26 cellular contexts compared by ENCODE assay signal in the genomic region with DNA sequence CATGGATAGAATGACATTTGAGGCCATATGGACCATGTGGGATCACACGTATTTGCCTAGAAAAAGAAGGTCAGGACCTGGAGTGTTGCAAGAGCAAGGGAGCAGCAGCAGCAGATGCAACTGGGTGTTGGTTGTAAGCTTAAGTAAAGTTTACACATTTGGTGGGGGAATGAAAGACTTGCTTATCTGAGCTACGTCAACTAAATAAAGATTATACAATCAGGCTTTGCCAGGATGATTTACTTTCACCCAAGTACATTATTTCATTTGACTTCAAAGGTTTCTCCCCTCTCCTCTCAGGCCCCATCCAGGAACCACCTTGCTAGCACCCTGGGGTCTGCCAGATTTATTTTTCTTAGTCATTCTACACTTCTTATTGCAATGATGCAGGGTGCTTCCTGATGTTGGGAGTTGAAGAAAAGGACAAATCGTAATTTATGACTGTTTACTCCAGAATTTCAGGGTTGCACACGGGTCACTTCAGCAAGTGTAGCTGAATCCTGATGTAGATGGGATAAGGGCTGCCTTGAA.
DNase-seq lines count a peak whose midpoint lies in the region; FAIRE-seq and TF ChIP-seq lines count a peak whose summit lies in the region.
"Had no signal": no experiment of that assay in that cellular context is flagged by ENCODE, and none has a peak within 500 bp of the region (broad histone marks: within the 10 kb centered on the region; RNA-seq: fewer than 3 reads in every experiment).

No MANE protein-coding gene starts in this region.

- H3K4me3 ChIP-seq in AG04450 (ENCODE audit: low read depth, low read length) (no peak overlapping the region), esophagus squamous epithelium (no peak overlapping the region), dorsolateral prefrontal cortex (no peak overlapping the region)
- H3K4me3 ChIP-seq: gastrocnemius medialis, HAP-1, vagina had no signal

- no peaks in the 10 kb centered on the region for H3K27me3 Mint-ChIP-seq in mesothelial cell of epicardium (ENCODE audit: low read depth)
- H3K27me3 Mint-ChIP-seq: activated CD4-positive, alpha-beta T cell treated with anti-CD3 and anti-CD28 coated beads for 36 hours; activated naive CD4-positive, alpha-beta T cell treated with anti-CD3 and anti-CD28 coated beads, Interleukin-2, amount 10 ng/mL, durations not matched to agents 7 days and 5 days had no signal

- DNase-seq in AG04450 (ENCODE audit: low read depth, low spot score) (peak; percentile 74), HuH-7.5 (ENCODE audit: low spot score) (peak; percentile 13), fibroblast of the conjunctiva (ENCODE audit: low read depth) (peak; percentile 20), mesothelial cell of epicardium (ENCODE audit: low spot score in 2 of 2, unreplicated experiment in 2 of 2) (no peak), H54 (ENCODE audit: insufficient read length, low spot score) (no peak), ureter (ENCODE audit: low spot score) (no peak), esophagus squamous epithelium (lab: John Stamatoyannopoulos, UW) (no peak), dorsolateral prefrontal cortex (no peak)
- DNase-seq: activated CD4-positive, alpha-beta T cell treated with anti-CD3 and anti-CD28 coated beads for 36 hours; activated naive CD4-positive, alpha-beta T cell treated with anti-CD3 and anti-CD28 coated beads, Interleukin-2, amount 10 ng/mL, durations not matched to agents 7 days and 5 days; activated T-cell treated with anti-CD3 and anti-CD28 coated beads, Interleukin-2, amount 50 U/mL, for 48 hours; aorta; caudate nucleus; gastrocnemius medialis; kidney; natural killer cell; NCI-H1105 treated with DMSO at 0.1 percent for 48 hours; NCI-H2029 treated with DMSO at 0.1 percent for 48 hours; PC-3; posterior cingulate gyrus; SHP77; T-helper 1 cell had no signal

- H3K4me1 Mint-ChIP-seq in mesothelial cell of epicardium, result peaks cover 58% of the 10 kb centered on the region
- H3K4me1 Mint-ChIP-seq: activated CD4-positive, alpha-beta T cell treated with anti-CD3 and anti-CD28 coated beads for 36 hours; activated naive CD4-positive, alpha-beta T cell treated with anti-CD3 and anti-CD28 coated beads, Interleukin-2, amount 10 ng/mL, durations not matched to agents 7 days and 5 days; natural killer cell had no signal

- no peak overlapping the region for H3K4me3 Mint-ChIP-seq in mesothelial cell of epicardium
- H3K4me3 Mint-ChIP-seq: activated CD4-positive, alpha-beta T cell treated with anti-CD3 and anti-CD28 coated beads for 36 hours; activated naive CD4-positive, alpha-beta T cell treated with anti-CD3 and anti-CD28 coated beads, Interleukin-2, amount 10 ng/mL, durations not matched to agents 7 days and 5 days; natural killer cell had no signal

- peaks cover 7% of the 10 kb centered on the region for H3K9me3 Mint-ChIP-seq in mesothelial cell of epicardium

- 59 to 67% methylated on average over 4 of the region's 4 CpGs for WGBS in esophagus squamous epithelium, 2 donors

- peaks cover 4% of the 10 kb centered on the region for H3K36me3 Mint-ChIP-seq in mesothelial cell of epicardium
- H3K36me3 Mint-ChIP-seq: activated naive CD4-positive, alpha-beta T cell treated with anti-CD3 and anti-CD28 coated beads, Interleukin-2, amount 10 ng/mL, durations not matched to agents 7 days and 5 days had no signal

- POLR2A ChIA-PET in AG04450 (lab: Yijun Ruan, JAX), result interaction anchor here (1.0 kb wide), 1 partner anchor 78 kb away, joined by 3 read pairs; no protein-coding TSS in a partner anchor

- CTCF ChIA-PET in AG04450 (lab: Charles Lee), result no interaction called here

- intact Hi-C loops in esophagus squamous epithelium (cut with DNase I) (no loop called here), dorsolateral prefrontal cortex (cut with DNase I) (no loop called here)

- H3K27me3 ChIP-seq in AG04450 (ENCODE audit: control insufficient read depth, insufficient read depth, low read length) (no peaks in the 10 kb centered on the region), esophagus squamous epithelium (no peaks in the 10 kb centered on the region), dorsolateral prefrontal cortex (no peaks in the 10 kb centered on the region)
- H3K27me3 ChIP-seq: gastrocnemius medialis, vagina had no signal

- H3K4me1 ChIP-seq in esophagus squamous epithelium, result no peaks in the 10 kb centered on the region
- H3K4me1 ChIP-seq: gastrocnemius medialis, HAP-1, vagina had no signal

- TF ChIP-seq CTCF in AG04450 (IDR thresholded peaks at IDR 0.05; ENCODE audit: low read depth, low read length) (no peak), mesothelial cell of epicardium (IDR thresholded peaks at IDR 0.05; ENCODE audit: unreplicated experiment) (no peak), esophagus squamous epithelium (IDR thresholded peaks at IDR 0.05) (no peak), dorsolateral prefrontal cortex (IDR thresholded peaks at IDR 0.05 in 54 of 56, conservative IDR thresholded peaks at IDR 0.05 in 2 of 56; ENCODE audit: low read depth in 1 of 56, partially characterized antibody in 56 of 56) (no peak)

- H3K36me3 ChIP-seq in esophagus squamous epithelium, result no peaks in the 10 kb centered on the region
- H3K36me3 ChIP-seq: gastrocnemius medialis, HAP-1, vagina had no signal

- FAIRE-seq in H54 (lab: Jason Lieb, UNC), result no peak
- FAIRE-seq: kidney, TTC549 had no signal

- peak overlapping the region; percentile 89 for H3K27ac Mint-ChIP-seq in mesothelial cell of epicardium
- H3K27ac Mint-ChIP-seq: activated CD4-positive, alpha-beta T cell treated with anti-CD3 and anti-CD28 coated beads for 36 hours; activated naive CD4-positive, alpha-beta T cell treated with anti-CD3 and anti-CD28 coated beads, Interleukin-2, amount 10 ng/mL, durations not matched to agents 7 days and 5 days; natural killer cell had no signal

- H3K9me3 ChIP-seq in AG04450 (ENCODE audit: control insufficient read depth, insufficient read depth, low read length), result no peaks in the 10 kb centered on the region
- H3K9me3 ChIP-seq in esophagus squamous epithelium, result peaks cover 0 to 3% (median 0%) of the 10 kb centered on the region in 3 donors
- H3K9me3 ChIP-seq: gastrocnemius medialis, HAP-1, vagina had no signal

- TF ChIP-seq POLR2A in H54 (IDR thresholded peaks at IDR 0.05; ENCODE audit: low read depth, low read length) (no peak), esophagus squamous epithelium (IDR thresholded peaks at IDR 0.05) (no peak)

- peak overlapping the region; percentile 23 for H3K27ac ChIP-seq in AG04450 (ENCODE audit: low read depth, low read length)
- H3K27ac ChIP-seq in esophagus squamous epithelium, result no peak overlapping the region
- no peak overlapping the region for H3K27ac ChIP-seq in dorsolateral prefrontal cortex
- H3K27ac ChIP-seq: C4-2B, gastrocnemius medialis, vagina had no signal

Comparison
In these comparisons a context has a peak if more than half of its experiments do, and no peak if none do; other contexts are left out.
1. DNase-seq: peak in AG04450 (single experiment), HuH-7.5 (single experiment) and fibroblast of the conjunctiva (single experiment); none in mesothelial cell of epicardium (0 of 2), H54 (single experiment), ureter (single experiment), esophagus squamous epithelium (single experiment) and dorsolateral prefrontal cortex (0 of 10).